10 cellular contexts compared by ENCODE assay signal in the genomic region with DNA sequence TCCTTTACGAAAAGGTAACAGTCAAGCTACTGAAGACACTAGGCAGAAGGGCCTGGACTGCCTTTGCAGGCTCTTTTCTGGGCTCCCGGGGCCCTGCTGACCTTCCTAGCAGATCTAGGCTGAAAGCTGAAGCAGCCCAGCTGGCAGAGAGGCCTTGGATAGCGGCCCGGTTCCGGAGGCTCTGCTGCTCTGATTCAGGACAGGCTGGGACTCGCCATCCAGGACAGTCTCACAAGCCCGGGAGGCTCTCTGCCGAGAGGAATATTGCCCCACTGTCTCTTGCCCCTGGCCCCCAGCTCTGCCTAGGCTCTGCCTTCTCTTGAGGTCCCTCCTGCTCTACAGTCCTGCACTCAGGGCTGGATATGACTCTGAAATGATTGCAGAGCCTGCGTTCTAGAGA.
DNase-seq lines count a peak whose midpoint lies in the region.
"Had no signal": no experiment of that assay in that cellular context is flagged by ENCODE, and none has a peak within 500 bp of the region (broad histone marks: within the 10 kb centered on the region; RNA-seq: fewer than 3 reads in every experiment).

No MANE protein-coding gene starts in this region.

- H3K27ac ChIP-seq in caudate nucleus (ENCODE audit: low read depth, low read length): peak overlapping the region; percentile 90
- H3K27ac ChIP-seq: SJSA1, thoracic aorta had no signal

- DNase-seq in AG08396 (ENCODE audit: low spot score): peak; percentile 58
- peak in 58 of 61 donors; percentile 21 to 90 (median 62) for DNase-seq in caudate nucleus (lab: John Stamatoyannopoulos, UW)
- peak; percentile 28 for DNase-seq in hepatic stellate cell (ENCODE audit: low spot score)
- peak; percentile 90 for DNase-seq in posterior vena cava (ENCODE audit: low spot score)
- no peak for DNase-seq in NCI-H748 treated with DMSO at 0.1 percent for 48 hours (lab: John Stamatoyannopoulos, UW)
- no peak for DNase-seq in effector CD8-positive, alpha-beta T cell (lab: John Stamatoyannopoulos, UW)
- DNase-seq in NCI-H187 treated with DMSO at 0.1 percent for 48 hours (lab: John Stamatoyannopoulos, UW): no peak
- DNase-seq in NCI-H82 (lab: John Stamatoyannopoulos, UW): no peak

- intact Hi-C loops in posterior vena cava (cut with DNase I): loop anchor here (5.0 to 10.0 kb wide), 2 partner anchors 76 to 91 kb away; no protein-coding TSS in a partner anchor

Comparison
In these comparisons a context has a peak if more than half of its experiments do, and no peak if none do; other contexts are left out.
1. DNase-seq: peak in AG08396 (single experiment), caudate nucleus (58 of 61), hepatic stellate cell (single experiment) and posterior vena cava (single experiment); none in NCI-H748 treated with DMSO at 0.1 percent for 48 hours (single experiment), effector CD8-positive, alpha-beta T cell (single experiment), NCI-H187 treated with DMSO at 0.1 percent for 48 hours (single experiment) and NCI-H82 (single experiment).